In the genomic region with DNA sequence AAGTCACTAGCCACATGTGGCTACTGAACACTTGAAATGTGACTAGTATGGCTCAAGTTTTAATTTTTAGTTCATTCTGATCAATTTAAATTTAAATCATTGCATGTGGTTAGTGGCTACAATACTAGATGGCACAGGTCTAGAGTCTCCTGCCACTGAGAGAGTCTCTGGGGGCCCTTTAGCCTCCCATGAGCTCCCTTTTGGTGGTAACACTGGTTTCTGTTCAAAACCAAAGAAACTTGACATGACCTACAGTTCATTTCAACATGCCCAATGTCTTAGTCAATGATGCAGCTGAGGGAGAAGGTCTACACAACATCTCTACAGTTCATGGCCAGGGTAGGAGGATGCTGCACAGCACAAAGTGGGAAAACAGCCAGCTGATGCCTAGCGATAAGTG, we compare ENCODE assay signal across 24 cellular contexts.
"Had no signal": no experiment of that assay in that cellular context is flagged by ENCODE, and none has a peak within 500 bp of the region (broad histone marks: within the 10 kb centered on the region; RNA-seq: fewer than 3 reads in every experiment).

No MANE protein-coding gene starts in this region.

- H3K4me3 ChIP-seq: K562, SJCRH30 had no signal

- H3K9me3 ChIP-seq: SJCRH30 had no signal

- H3K27me3 ChIP-seq: SJCRH30 had no signal

- H3K4me1 ChIP-seq: SJCRH30 had no signal

- DNase-seq: Kasumi-1; MM.1S; NCI-H1092 treated with DMSO at 0.1 percent for 48 hours; NCI-H1436; NCI-H187; NCI-H2029; NCI-H2081 treated with DMSO at 0.1 percent for 48 hours; NCI-H2171; NCI-H226; NCI-H446; NCI-H510A treated with DMSO at 0.1 percent for 48 hours; NCI-H526 treated with DMSO at 0.1 percent for 48 hours; NCI-H748 treated with DMSO at 0.1 percent for 48 hours; NK-92 treated with Interleukin-12 subunit alpha and Interleukin-12 subunit beta, amount 100 ng/mL, for 24 hours; PC-3; SHP77 treated with DMSO at 0.1 percent for 48 hours; SJCRH30; T-helper 1 cell had no signal

- H3K9ac ChIP-seq: KMS-11 had no signal

- ATAC-seq: HepG2, K562, Panc1, PC-3, SK-N-SH treated with all-trans-retinoic acid at 6 μM for 48 hours had no signal

- H3K36me3 ChIP-seq: SJCRH30 had no signal

- H3K4me2 ChIP-seq: KMS-11 had no signal

- H3K27ac ChIP-seq: KMS-11, RWPE1, SJCRH30 had no signal
